In genomic region chr5:36679609-36680008, GRCh38 we compare ENCODE assay signal across 18 cellular contexts.
A peak's percentile ranks its signal among the peaks of the same experiment; 100 is the strongest.
DNase-seq lines count a peak whose midpoint lies in the region; ATAC-seq and TF ChIP-seq lines count a peak whose summit lies in the region.
"Had no signal": no experiment of that assay in that cellular context is flagged by ENCODE, and none has a peak within 500 bp of the region (broad histone marks: within the 10 kb centered on the region; RNA-seq: fewer than 3 reads in every experiment).

No MANE protein-coding gene starts in this region.

- TF ChIP-seq CTCF in heart right ventricle (IDR thresholded peaks at IDR 0.05) (no peak), heart left ventricle (IDR thresholded peaks at IDR 0.05) (no peak), GM10248 (IDR thresholded peaks at IDR 0.05; ENCODE audit: control extremely low read depth, extremely low read depth, low read depth, missing control alignments) (no peak)

- H3K4me3 Mint-ChIP-seq in dendritic cell treated with granulocyte-macrophage colony-stimulating factor and Interleukin-4, amounts not matched to agents 40 ng/mL and 50 ng/mL, for 4 days: no peak overlapping the region

- peaks cover 0 to 65% (median 23%) of the 10 kb centered on the region in 9 donors for H3K4me1 ChIP-seq in heart right ventricle
- peaks cover 0 to 57% (median 12%) of the 10 kb centered on the region in 12 donors for H3K4me1 ChIP-seq in heart left ventricle
- H3K4me1 ChIP-seq: Peyer's patch, SJSA1 had no signal

- no peaks in the 10 kb centered on the region for H3K9me3 ChIP-seq in heart right ventricle
- H3K9me3 ChIP-seq in heart left ventricle: no peaks in the 10 kb centered on the region
- H3K9me3 ChIP-seq: Peyer's patch, SJSA1 had no signal

- no peaks in the 10 kb centered on the region for H3K9me3 Mint-ChIP-seq in dendritic cell treated with granulocyte-macrophage colony-stimulating factor and Interleukin-4, amounts not matched to agents 40 ng/mL and 50 ng/mL, for 4 days

- no peak for TF ChIP-seq POLR2A in heart left ventricle (IDR thresholded peaks at IDR 0.05)

- POLR2A ChIA-PET in GM10248 (lab: Yijun Ruan, JAX): no interaction called here

- no peaks in the 10 kb centered on the region for H3K27me3 Mint-ChIP-seq in dendritic cell treated with granulocyte-macrophage colony-stimulating factor and Interleukin-4, amounts not matched to agents 40 ng/mL and 50 ng/mL, for 4 days

- 87 to 89% methylated on average over 6 of the region's 6 CpGs for WGBS in heart right ventricle, 2 donors
- WGBS in heart left ventricle, 4 donors: 80 to 84% (median 83%) methylated on average over 6 of the region's 6 CpGs

- H3K27ac ChIP-seq in heart right ventricle: peak overlapping the region in 6 of 10 donors; percentile 9 to 66 (median 26)
- H3K27ac ChIP-seq in heart left ventricle: peak overlapping the region in 6 of 12 donors; percentile 26 to 82 (median 39)
- peak overlapping the region; percentile 55 for H3K27ac ChIP-seq in temporal lobe (ENCODE audit: low read depth, low read length)
- H3K27ac ChIP-seq: C4-2B, SJSA1 had no signal

- peak overlapping the region; percentile 43 for H3K27ac Mint-ChIP-seq in dendritic cell treated with granulocyte-macrophage colony-stimulating factor and Interleukin-4, amounts not matched to agents 40 ng/mL and 50 ng/mL, for 4 days

- CTCF ChIA-PET in GM10248 (lab: Yijun Ruan, JAX): interaction anchor here (1.0 to 1.7 kb wide), 3 partner anchors 8 to 13 kb away, joined by 4 to 5 read pairs (median 4); no protein-coding TSS in a partner anchor

- no peak for ATAC-seq in heart right ventricle
- ATAC-seq in heart left ventricle: no peak
- ATAC-seq in HG02610 (IDR thresholded peaks at IDR 0.05; ENCODE audit: unreplicated experiment): peak; percentile 59
- ATAC-seq in HG03280 (IDR thresholded peaks at IDR 0.05; ENCODE audit: unreplicated experiment): no peak

- H3K36me3 ChIP-seq in heart right ventricle (peaks cover 0 to 18% (median 0%) of the 10 kb centered on the region in 9 donors), heart left ventricle (peaks cover 0 to 26% (median under 1%) of the 10 kb centered on the region in 9 donors)
- H3K36me3 ChIP-seq: Peyer's patch had no signal

- H3K27me3 ChIP-seq in heart right ventricle: no peaks in the 10 kb centered on the region
- no peaks in the 10 kb centered on the region for H3K27me3 ChIP-seq in heart left ventricle
- H3K27me3 ChIP-seq: Peyer's patch, SJSA1 had no signal

- H3K4me3 ChIP-seq in heart right ventricle (no peak overlapping the region), heart left ventricle (no peak overlapping the region)
- H3K4me3 ChIP-seq: Peyer's patch, SJSA1 had no signal

- no peak for DNase-seq in heart right ventricle
- no peak for DNase-seq in heart left ventricle
- DNase-seq in GM10248 (ENCODE audit: extremely low spot score): no peak
- DNase-seq: DMS53, GDM1, Kasumi-1, NCI-H1694, NCI-H2081, NCI-H2171, NCI-H345, NCI-H524 had no signal

- intact Hi-C loops in heart right ventricle (cut with DNase I) (loop anchor here in 1 of 10 donors (10.0 kb wide), 1 partner anchor 155 kb away; no protein-coding TSS in a partner anchor), heart left ventricle (cut with DNase I) (loop anchor here in 3 of 10 donors (5.0 to 10.0 kb wide), 4 partner anchors 67 to 157 kb away; partner anchors contain the start of gene SLC1A3 (in 1 of the 3))
- intact Hi-C loops in dendritic cell treated with granulocyte-macrophage colony-stimulating factor and Interleukin-4, amounts not matched to agents 40 ng/mL and 50 ng/mL, for 4 days (cut with micrococcal nuclease): no loop called here

- no peaks in the 10 kb centered on the region for H3K36me3 Mint-ChIP-seq in dendritic cell treated with granulocyte-macrophage colony-stimulating factor and Interleukin-4, amounts not matched to agents 40 ng/mL and 50 ng/mL, for 4 days (ENCODE audit: low read depth)

- peaks cover 49% of the 10 kb centered on the region for H3K4me1 Mint-ChIP-seq in dendritic cell treated with granulocyte-macrophage colony-stimulating factor and Interleukin-4, amounts not matched to agents 40 ng/mL and 50 ng/mL, for 4 days (ENCODE audit: low read depth)
